ENCODE assay signal across 1 cellular context in genomic region chr3:183098538-183099025, GRCh38.
TF ChIP-seq lines count a peak whose summit lies in the region.

No MANE protein-coding gene starts in this region.

TF ChIP-seq in WTC11, 78 proteins besides CTCF, POLR2A, EP300 and RAD21 (continued from another document):
- TF ChIP-seq, protein P1, sequence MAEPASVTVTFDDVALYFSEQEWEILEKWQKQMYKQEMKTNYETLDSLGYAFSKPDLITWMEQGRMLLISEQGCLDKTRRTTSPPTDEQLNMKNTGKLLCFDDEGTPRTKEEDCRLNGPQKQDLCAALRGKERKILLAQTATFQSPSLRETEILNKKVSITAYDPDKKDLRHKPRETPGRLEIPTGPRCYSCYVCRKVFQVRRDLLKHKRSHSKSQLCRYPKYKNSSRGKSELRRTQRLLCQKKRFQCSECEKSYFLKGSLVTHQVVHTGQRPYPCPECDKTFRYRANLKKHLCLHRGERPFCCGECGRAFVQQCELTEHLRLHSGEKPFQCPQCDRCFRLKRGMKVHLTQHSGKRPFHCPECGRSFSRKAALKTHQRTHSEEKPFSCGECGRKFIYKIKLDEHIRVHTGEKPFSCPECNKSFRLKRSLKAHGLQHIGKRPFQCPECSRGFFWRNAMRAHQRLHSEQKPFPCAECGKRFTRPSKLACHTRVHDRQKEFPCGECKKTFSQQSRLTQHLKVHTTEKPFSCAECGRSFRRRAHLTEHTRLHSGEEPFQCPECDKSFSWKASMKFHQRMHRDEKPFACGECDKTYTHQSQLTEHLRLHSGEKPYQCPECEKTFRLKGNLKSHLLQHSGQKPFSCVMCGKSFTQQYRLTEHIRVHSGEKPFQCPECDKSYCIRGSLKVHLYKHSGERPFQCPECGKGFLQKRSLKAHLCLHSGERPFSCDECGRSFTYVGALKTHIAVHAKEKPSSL (CRISPR knock-in tag; conservative IDR thresholded peaks at IDR 0.05): no peak
- no peak for TF ChIP-seq KAT7 (CRISPR knock-in tag; IDR thresholded peaks at IDR 0.05; ENCODE audit: borderline replicate concordance)
- no peak for TF ChIP-seq ELF4 (CRISPR knock-in tag; IDR thresholded peaks at IDR 0.05; ENCODE audit: low read depth)
- no peak for TF ChIP-seq SMAD3 (CRISPR knock-in tag; IDR thresholded peaks at IDR 0.05; ENCODE audit: borderline replicate concordance)
- no peak for TF ChIP-seq JAZF1 (CRISPR knock-in tag; IDR thresholded peaks at IDR 0.05)
- TF ChIP-seq GTF2I (CRISPR knock-in tag; conservative IDR thresholded peaks at IDR 0.05): no peak
- no peak for TF ChIP-seq SMAD4 (CRISPR knock-in tag; IDR thresholded peaks at IDR 0.05)
- TF ChIP-seq GRHL2 (CRISPR knock-in tag; IDR thresholded peaks at IDR 0.05; ENCODE audit: insufficient replicate concordance, severe bottlenecking): no peak
- no peak for TF ChIP-seq TCF7 (CRISPR knock-in tag; IDR thresholded peaks at IDR 0.05; ENCODE audit: low read depth)
- TF ChIP-seq FOXP1 (CRISPR knock-in tag; IDR thresholded peaks at IDR 0.05; ENCODE audit: borderline replicate concordance): no peak
- TF ChIP-seq ZBTB21 (CRISPR knock-in tag; IDR thresholded peaks at IDR 0.05; ENCODE audit: borderline replicate concordance): no peak
- TF ChIP-seq, protein P2, sequence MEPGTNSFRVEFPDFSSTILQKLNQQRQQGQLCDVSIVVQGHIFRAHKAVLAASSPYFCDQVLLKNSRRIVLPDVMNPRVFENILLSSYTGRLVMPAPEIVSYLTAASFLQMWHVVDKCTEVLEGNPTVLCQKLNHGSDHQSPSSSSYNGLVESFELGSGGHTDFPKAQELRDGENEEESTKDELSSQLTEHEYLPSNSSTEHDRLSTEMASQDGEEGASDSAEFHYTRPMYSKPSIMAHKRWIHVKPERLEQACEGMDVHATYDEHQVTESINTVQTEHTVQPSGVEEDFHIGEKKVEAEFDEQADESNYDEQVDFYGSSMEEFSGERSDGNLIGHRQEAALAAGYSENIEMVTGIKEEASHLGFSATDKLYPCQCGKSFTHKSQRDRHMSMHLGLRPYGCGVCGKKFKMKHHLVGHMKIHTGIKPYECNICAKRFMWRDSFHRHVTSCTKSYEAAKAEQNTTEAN (CRISPR knock-in tag; IDR thresholded peaks at IDR 0.05): no peak
- TF ChIP-seq ATF1 (CRISPR knock-in tag; IDR thresholded peaks at IDR 0.05): no peak
